ENCODE assay signal across 8 cellular contexts in genomic region chr5:59038169-59039002, GRCh38.
A peak's percentile ranks its signal among the peaks of the same experiment; 100 is the strongest.
DNase-seq lines count a peak whose midpoint lies in the region; ATAC-seq, FAIRE-seq and TF ChIP-seq lines count a peak whose summit lies in the region.

No MANE protein-coding gene starts in this region.

- peak overlapping the region; percentile 93 for H3K4ac ChIP-seq in IMR-90 (ENCODE audit: low read depth, low read length)

- H3K23ac ChIP-seq in IMR-90 (ENCODE audit: low read depth, low read length) = peak overlapping the region; percentile 80

- TF ChIP-seq CTCF in Caco-2 (IDR thresholded peaks at IDR 0.05; ENCODE audit: insufficient read depth in 1 of 2, low read depth in 1 of 2, low read length in 1 of 2, severe bottlenecking in 1 of 2, unreplicated experiment in 1 of 2) = no peak
- TF ChIP-seq CTCF in IMR-90 (conservative IDR thresholded peaks at IDR 0.05; ENCODE audit: low read depth, low read length) = no peak
- no peak for TF ChIP-seq CTCF in astrocyte of the spinal cord (IDR thresholded peaks at IDR 0.05; ENCODE audit: low read depth, low read length)
- TF ChIP-seq CTCF in HepG2 (CRISPR knock-in tag; IDR thresholded peaks at IDR 0.05) = 0 out of 2 replicates have a peak, but pooled peaks have one; percentile 8
- TF ChIP-seq CTCF in tibial nerve (IDR thresholded peaks at IDR 0.05) = no peak

- H3K4me2 ChIP-seq in IMR-90 (ENCODE audit: low read depth, low read length) = peak overlapping the region; percentile 94
- peak overlapping the region; percentile 77 for H3K4me2 ChIP-seq in HepG2 (ENCODE audit: low read depth, low read length)

- TF ChIP-seq RAD21 in IMR-90 (IDR thresholded peaks at IDR 0.05; ENCODE audit: low read length) = no peak
- no peak for TF ChIP-seq RAD21 in HepG2 (CRISPR knock-in tag; IDR thresholded peaks at IDR 0.05)

- peaks cover 44% of the 10 kb centered on the region for H3K4me1 ChIP-seq in Caco-2
- peaks cover 9% of the 10 kb centered on the region for H3K4me1 ChIP-seq in IMR-90 (ENCODE audit: control insufficient read depth, insufficient read depth, low read length)
- peaks cover 64% of the 10 kb centered on the region for H3K4me1 ChIP-seq in HepG2 (ENCODE audit: insufficient read depth, low read length)
- peaks cover 0 to 63% (median 4%) of the 10 kb centered on the region in 4 donors for H3K4me1 ChIP-seq in tibial nerve

- peak overlapping the region; percentile 93 for H2BK120ac ChIP-seq in IMR-90 (ENCODE audit: low read depth, low read length)

- no peak for FAIRE-seq in HepG2 (lab: Jason Lieb, UNC)

- ATAC-seq in IMR-90 (ENCODE audit: low read depth) (peak; percentile 1; the same call in 1 of the 2 replicates), HepG2 (peak; percentile 11), HG02884 (IDR thresholded peaks at IDR 0.05; ENCODE audit: unreplicated experiment) (no peak)

- H2AFZ ChIP-seq in IMR-90 (replicated peaks; ENCODE audit: low read length, poor library complexity) (peak overlapping the region; percentile 95), HepG2 (ENCODE audit: low read length) (no peak overlapping the region)

- in situ Hi-C loops in IMR-90 (cut with MboI; ENCODE audit: low sequenced_read_pairs) (no loop called here), astrocyte of the spinal cord (cut with HindIII; ENCODE audit: low sequenced_read_pairs) (no loop called here), HepG2 (cut with HindIII; ENCODE audit: extremely low pct_ligation_motif_present, low pct_unique_long_range_greater_than_20kb) (loop anchor here (10.0 kb wide), 1 partner anchor 126 kb away; no protein-coding TSS in a partner anchor)

- peak overlapping the region; percentile 30; the same call in 2 of the 3 replicates for H2BK15ac ChIP-seq in IMR-90 (ENCODE audit: low read depth, low read length)

- 8% methylated on average over 2 of the region's 13 CpGs; no CpG with 5 or more reads in 1 of the 2 experiments for whole genome bisulfite sequencing in IMR-90 (ENCODE audit: extremely low coverage in 2 of 2, insufficient read length in 1 of 2), 2 experiments
- WGBS in HepG2 (ENCODE audit: low lambda C conversion rate) = 43% methylated on average over 6 of the region's 13 CpGs
- 22 to 29% methylated on average over 13 of the region's 13 CpGs for WGBS in tibial nerve, 2 donors

- H3K9ac ChIP-seq in IMR-90 (ENCODE audit: low read depth, low read length) = peak overlapping the region; percentile 100
- peak overlapping the region; percentile 61 for H3K9ac ChIP-seq in HepG2 (ENCODE audit: insufficient read depth, low read depth, low read length)

- POLR2A ChIA-PET in Caco-2 (lab: Charles Lee) (no interaction called here), IMR-90 (lab: Charles Lee; ENCODE audit: unreplicated experiment) (no interaction called here), HepG2 (lab: Yijun Ruan, JAX) (interaction anchor here (1.1 to 1.6 kb wide), 2 partner anchors 41 to 57 kb away, joined by 3 read pairs; no protein-coding TSS in a partner anchor)

- no peaks in the 10 kb centered on the region for H3K9me3 Mint-ChIP-seq in Caco-2 (ENCODE audit: unreplicated experiment)

- H3K36me3 ChIP-seq in Caco-2 (ENCODE audit: control insufficient read depth, insufficient read depth, low read length) (no peaks in the 10 kb centered on the region), IMR-90 (ENCODE audit: control insufficient read depth, insufficient read depth, low read length) (no peaks in the 10 kb centered on the region; the same call in 1 of the 2 replicates), HepG2 (replicated peaks in 1 of 2; ENCODE audit: control insufficient read depth in 1 of 2, insufficient read depth in 2 of 2, low read length in 2 of 2) (no peaks in the 10 kb centered on the region), tibial nerve (no peaks in the 10 kb centered on the region)

- dilution Hi-C loops in IMR-90 (cut with HindIII; ENCODE audit: low sequenced_read_pairs, unreplicated experiment) = no loop called here

- peak overlapping the region; percentile 89 for H4K91ac ChIP-seq in IMR-90 (ENCODE audit: insufficient read depth, low read depth, low read length)

- peak overlapping the region; percentile 40 for H3K56ac ChIP-seq in IMR-90 (ENCODE audit: extremely low read depth, insufficient read depth, low read length)

- H3K9me3 ChIP-seq in Caco-2 (no peaks in the 10 kb centered on the region), IMR-90 (ENCODE audit: control insufficient read depth, insufficient read depth, low read length) (no peaks in the 10 kb centered on the region), HepG2 (ENCODE audit: low read length) (no peaks in the 10 kb centered on the region), tibial nerve (no peaks in the 10 kb centered on the region)

- peak overlapping the region; percentile 98 for H3K27ac ChIP-seq in IMR-90 (ENCODE audit: insufficient read depth, low read length)
- peak overlapping the region; percentile 57 for H3K27ac ChIP-seq in HepG2 (ENCODE audit: extremely low read length, insufficient read depth, low read length)
- H3K27ac ChIP-seq in tibial nerve = peak overlapping the region in 3 of 4 donors; percentile 75 to 83 (median 78)

- H3K4me1 Mint-ChIP-seq in Caco-2 (ENCODE audit: low read depth, unreplicated experiment) = peaks cover 17% of the 10 kb centered on the region

- no peaks in the 10 kb centered on the region for H3K27me3 Mint-ChIP-seq in Caco-2 (ENCODE audit: insufficient read depth, unreplicated experiment)

- peak overlapping the region; percentile 69 for H3K4me3 Mint-ChIP-seq in Caco-2 (ENCODE audit: unreplicated experiment)

- H2BK5ac ChIP-seq in IMR-90 (ENCODE audit: low read depth, low read length, poor library complexity, severe bottlenecking) = peak overlapping the region; percentile 91

- TF ChIP-seq EP300 in HepG2 (IDR thresholded peaks at IDR 0.05; ENCODE audit: low read depth in 2 of 2, low read length in 2 of 2) (no peak), HepG2 (CRISPR knock-in tag; IDR thresholded peaks at IDR 0.05; ENCODE audit: borderline replicate concordance) (no peak), tibial nerve (IDR thresholded peaks at IDR 0.05) (no peak)

- H3K4me3 ChIP-seq in Caco-2 (ENCODE audit: low read depth, low read length) = peak overlapping the region; percentile 95
- H3K4me3 ChIP-seq in IMR-90 (ENCODE audit: insufficient read depth, low read depth, low read length) = peak overlapping the region; percentile 99
- peak overlapping the region; percentile 74 for H3K4me3 ChIP-seq in astrocyte of the spinal cord (ENCODE audit: low read depth, low read length)
- peak overlapping the region; percentile 58 to 77 (median 64); a peak in 5 of 6 replicates for H3K4me3 ChIP-seq in HepG2 (replicated peaks in 1 of 3; ENCODE audit: insufficient read depth in 1 of 3, low read depth in 2 of 3, low read length in 3 of 3)
- peak overlapping the region; percentile 56 to 71 (median 66) for H3K4me3 ChIP-seq in tibial nerve

- H2AK9ac ChIP-seq in IMR-90 (replicated peaks; ENCODE audit: low read depth, low read length, poor library complexity) = peak overlapping the region; percentile 97

- H2AK5ac ChIP-seq in IMR-90 (ENCODE audit: low read depth, low read length) = peak overlapping the region; percentile 67

- peaks cover 3% of the 10 kb centered on the region for H3K79me2 ChIP-seq in HepG2 (ENCODE audit: insufficient read depth, low read length)

- intact Hi-C loops in Caco-2 (cut with micrococcal nuclease; ENCODE audit: unreplicated experiment) = loop anchor here (10.0 kb wide), 1 partner anchor 316 kb away; no protein-coding TSS in a partner anchor
- intact Hi-C loops in IMR-90 (cut with micrococcal nuclease) = loop anchor here (1.0 to 5.0 kb wide), 5 partner anchors 44 to 329 kb away; no protein-coding TSS in a partner anchor
- intact Hi-C loops in HepG2 (cut with micrococcal nuclease; ENCODE audit: unreplicated experiment) = no loop called here

- peak overlapping the region; percentile 92 for H4K5ac ChIP-seq in IMR-90 (ENCODE audit: low read depth, low read length)

- TF ChIP-seq POLR2A in IMR-90 (IDR thresholded peaks at IDR 0.05; ENCODE audit: low read depth, low read length) = no peak
- no peak for TF ChIP-seq POLR2A in HepG2 (IDR thresholded peaks at IDR 0.05; ENCODE audit: insufficient read depth in 1 of 2, low read depth in 2 of 2, low read length in 2 of 2)
- no peak for TF ChIP-seq POLR2A in tibial nerve (IDR thresholded peaks at IDR 0.05)

- H4K20me1 ChIP-seq in IMR-90 (ENCODE audit: insufficient read depth, low read length) = no peaks in the 10 kb centered on the region; the same call in 1 of the 2 replicates
- H4K20me1 ChIP-seq in HepG2 (ENCODE audit: insufficient read depth, low read length) = no peaks in the 10 kb centered on the region; the same call in 1 of the 2 replicates

- H3K18ac ChIP-seq in IMR-90 (ENCODE audit: low read depth, low read length) = peak overlapping the region; percentile 98

- H4K8ac ChIP-seq in IMR-90 (ENCODE audit: low read depth in 2 of 2, low read length in 2 of 2) = peak overlapping the region; percentile 62 to 91

- H3K27me3 ChIP-seq in Caco-2 (replicated peaks; ENCODE audit: control insufficient read depth, insufficient read depth, low read length) (no peaks in the 10 kb centered on the region), IMR-90 (ENCODE audit: control insufficient read depth, insufficient read depth, low read length) (no peaks in the 10 kb centered on the region), HepG2 (ENCODE audit: control insufficient read depth in 1 of 2, insufficient read depth in 2 of 2, low read length in 2 of 2) (peaks cover 0 to 13% of the 10 kb centered on the region in 2 experiments; a peak in 1 of 5 replicates), tibial nerve (no peaks in the 10 kb centered on the region)

- CTCF ChIA-PET in Caco-2 (lab: Charles Lee) (interaction anchor here (1.4 kb wide), 1 partner anchor 89 kb away, joined by 4 read pairs; no protein-coding TSS in a partner anchor), IMR-90 (lab: Yijun Ruan, JAX) (no interaction called here), HepG2 (lab: Yijun Ruan, JAX; ENCODE audit: low intra/inter-chr PET ratio, low total read pairs) (no interaction called here)

- BruUV-seq in Caco-2 (replicated peaks; lab: Mats Ljungman, UMichigan) = TSS peak; percentile 23
- TSS peak; percentile 39 for BruUV-seq in IMR-90 (replicated peaks; lab: Mats Ljungman, UMichigan)
- BruUV-seq in HepG2 (replicated peaks; lab: Mats Ljungman, UMichigan) = no TSS peak

- peaks cover 7 to 31% of the 10 kb centered on the region in 2 experiments for H3K79me1 ChIP-seq in IMR-90 (ENCODE audit: low read depth in 1 of 2, low read length in 2 of 2)

- H3K27ac Mint-ChIP-seq in Caco-2 (ENCODE audit: unreplicated experiment) = peak overlapping the region; percentile 10

- peaks cover 55% of the 10 kb centered on the region for H3K36me3 Mint-ChIP-seq in Caco-2 (ENCODE audit: insufficient read depth, unreplicated experiment)

- peak overlapping the region; percentile 95 for H3K14ac ChIP-seq in IMR-90 (replicated peaks; ENCODE audit: low read depth, low read length)

- H2BK20ac ChIP-seq in IMR-90 (ENCODE audit: low read depth, low read length) = peak overlapping the region; percentile 54

- 0 out of 2 replicates have a peak, but pooled peaks cover 3% of the 10 kb centered on the region for H3K9me1 ChIP-seq in IMR-90 (ENCODE audit: insufficient read depth, low read length)

- peak; percentile 43 to 47 for DNase-seq in Caco-2
- peak; percentile 19 for DNase-seq in IMR-90
- DNase-seq in astrocyte of the spinal cord (ENCODE audit: low read depth, low spot score) = peak; percentile 27
- DNase-seq in HepG2 (ENCODE audit: low spot score) = no peak
- no peak for DNase-seq in tibial nerve (ENCODE audit: low spot score in 2 of 2)
- DNase-seq in DMS79 treated with DMSO at 0.1 percent for 48 hours (lab: John Stamatoyannopoulos, UW) = no peak
- no peak for DNase-seq in foreskin melanocyte

Comparison
In these comparisons a context has a peak if more than half of its experiments do, and no peak if none do; other contexts are left out.
1. DNase-seq: peak in Caco-2 (2 of 2), IMR-90 (single experiment) and astrocyte of the spinal cord (single experiment); none in HepG2 (single experiment), tibial nerve (0 of 2), DMS79 treated with DMSO at 0.1 percent for 48 hours (single experiment) and foreskin melanocyte (single experiment).
2. Peak in every context shown above with its lines, with median percentiles within 50 percentile points of each other: H3K4me3 ChIP-seq and H3K27ac ChIP-seq.